In genomic region chr15:64521726-64522164, GRCh38 we compare ENCODE assay signal across 8 cellular contexts.
DNase-seq lines count a peak whose midpoint lies in the region; ATAC-seq, FAIRE-seq and TF ChIP-seq lines count a peak whose summit lies in the region.

No MANE protein-coding gene starts in this region.

- peaks cover 6% of the 10 kb centered on the region for H3K36me3 ChIP-seq in mesodermal cell (ENCODE audit: control insufficient read depth, insufficient read depth, low read length)

- WGBS in mesodermal cell (ENCODE audit: insufficient coverage in 2 of 2), 2 experiments = 17 to 23% methylated on average over 2 to 3 of the region's 3 CpGs

- no peak for ATAC-seq in HG02840 (IDR thresholded peaks at IDR 0.05; ENCODE audit: low FRiP score, unreplicated experiment)
- ATAC-seq in activated T-cell treated with anti-CD3 and anti-CD28 coated beads, Interleukin-2, amount 50 U/mL, for 4 hours = no peak

- no peak for DNase-seq in D721Med (ENCODE audit: insufficient read length, low spot score)
- DNase-seq in NCI-H226 = peak; percentile 99
- DNase-seq in NCI-H774 (lab: John Stamatoyannopoulos, UW) = no peak
- DNase-seq in activated T-cell treated with anti-CD3 and anti-CD28 coated beads, Interleukin-2, amount 50 U/mL, for 4 hours = no peak
- no peak for DNase-seq in stimulated activated CD4-positive, alpha-beta T cell treated with anti-CD3 and anti-CD28 coated beads, Interleukin-4, amount 100 ng/mL, for 4 hours

- H3K36me3 Mint-ChIP-seq in activated T-cell treated with anti-CD3 and anti-CD28 coated beads, Interleukin-2, amount 50 U/mL, for 4 hours (ENCODE audit: insufficient read depth) = peaks cover 5% of the 10 kb centered on the region

- FAIRE-seq in D721Med (lab: Jason Lieb, UNC) = peak; percentile 72

- no peaks in the 10 kb centered on the region for H3K27me3 Mint-ChIP-seq in activated T-cell treated with anti-CD3 and anti-CD28 coated beads, Interleukin-2, amount 50 U/mL, for 4 hours (ENCODE audit: low read depth)

- peaks cover 25% of the 10 kb centered on the region for H3K4me1 ChIP-seq in mesodermal cell (ENCODE audit: control insufficient read depth, insufficient read depth, low read length, poor library complexity, severe bottlenecking)

- H3K27ac ChIP-seq in cingulate gyrus (ENCODE audit: low read depth, low read length) = peak overlapping the region; percentile 79
- peak overlapping the region; percentile 31 for H3K27ac ChIP-seq in mesodermal cell (ENCODE audit: low read depth, low read length, severe bottlenecking)

- H3K9me3 ChIP-seq in mesodermal cell (ENCODE audit: control insufficient read depth, low read length) = no peaks in the 10 kb centered on the region

- TF ChIP-seq CTCF in D721Med (IDR thresholded peaks at IDR 0.05; ENCODE audit: insufficient read depth, missing control alignments) = no peak

- H3K4me1 Mint-ChIP-seq in activated T-cell treated with anti-CD3 and anti-CD28 coated beads, Interleukin-2, amount 50 U/mL, for 4 hours (ENCODE audit: low read depth) = peaks cover 69% of the 10 kb centered on the region

- H3K4me3 Mint-ChIP-seq in activated T-cell treated with anti-CD3 and anti-CD28 coated beads, Interleukin-2, amount 50 U/mL, for 4 hours = no peak overlapping the region

- H3K4me3 ChIP-seq in mesodermal cell (ENCODE audit: extremely low read depth, insufficient read depth, low read length, poor library complexity, severe bottlenecking) = no peak overlapping the region

- no peaks in the 10 kb centered on the region for H3K9me3 Mint-ChIP-seq in activated T-cell treated with anti-CD3 and anti-CD28 coated beads, Interleukin-2, amount 50 U/mL, for 4 hours
